ENCODE assay signal across 27 cellular contexts in genomic region chr10:54622017-54622416, GRCh38.
"Had no signal": no experiment of that assay in that cellular context is flagged by ENCODE, and none has a peak within 500 bp of the region (broad histone marks: within the 10 kb centered on the region; RNA-seq: fewer than 3 reads in every experiment).

No MANE protein-coding gene starts in this region.

- H3K4me3 ChIP-seq: body of pancreas, cardiac muscle cell, heart right ventricle, lower lobe of right lung, suprapubic skin, transverse colon had no signal

- H3K9me3 ChIP-seq: body of pancreas, heart right ventricle, lower lobe of right lung, suprapubic skin, transverse colon had no signal

- H3K27ac ChIP-seq: body of pancreas, cardiac muscle cell, heart right ventricle, lower lobe of right lung, suprapubic skin, transverse colon had no signal

- ATAC-seq: activated CD4-positive, alpha-beta T cell treated with anti-CD3 and anti-CD28 coated beads for 36 hours; body of pancreas; heart right ventricle; left cardiac atrium; lower lobe of right lung; sciatic nerve; stimulated activated effector memory CD8-positive, alpha-beta T cell treated with anti-CD3 and anti-CD28 coated beads, Interleukin-12 subunit alpha, Interleukin-12 subunit beta, amount 100 ng/mL, for 72 hours; stimulated activated naive CD8-positive, alpha-beta T cell treated with anti-CD3 and anti-CD28 coated beads, Interleukin-15, amount 100 ng/mL, for 72 hours had no signal

- DNase-seq: activated B cell treated with CpG ODN at 0.5 μM for 24 hours; activated CD4-positive, alpha-beta T cell treated with anti-CD3 and anti-CD28 coated beads for 36 hours; activated CD4-positive, alpha-beta T cell treated with anti-CD3 and anti-CD28 coated beads, Interleukin-2, amount 50 U/mL, for 4 hours; activated CD8-positive, alpha-beta memory T cell treated with anti-CD3 and anti-CD28 coated beads for 24 hours; activated CD8-positive, alpha-beta memory T cell treated with anti-CD3 and anti-CD28 coated beads, Interleukin-2, amount 50 U/mL, for 48 hours; activated effector memory CD4-positive, alpha-beta T cell treated with anti-CD3 and anti-CD28 coated beads, Interleukin-2, amount 50 U/mL, for 16 hours; activated naive CD4-positive, alpha-beta T cell treated with anti-CD3 and anti-CD28 coated beads, Interleukin-2, amount 10 ng/mL, durations not matched to agents 7 days and 5 days; activated T-cell treated with anti-CD3 and anti-CD28 coated beads, Interleukin-2, amount 50 U/mL, for 48 hours; anterior cingulate cortex; body of pancreas; cortex of kidney; erythroblast; foreskin fibroblast; heart right ventricle; islet precursor cell; left cardiac atrium; lower lobe of right lung; naive B cell; small intestine; stimulated activated CD4-positive, alpha-beta T cell treated with anti-CD3 and anti-CD28 coated beads, Interleukin-2, amount 100 ng/mL, for 24 hours; stimulated activated naive CD8-positive, alpha-beta T cell treated with anti-CD3 and anti-CD28 coated beads, Interleukin-15, amount 100 ng/mL, for 72 hours; transverse colon had no signal

- H3K27me3 ChIP-seq: body of pancreas, cardiac muscle cell, heart right ventricle, suprapubic skin, transverse colon had no signal

- FAIRE-seq: urothelium cell line had no signal

- H3K4me1 ChIP-seq: body of pancreas, heart right ventricle, lower lobe of right lung, suprapubic skin, transverse colon had no signal

- H3K36me3 ChIP-seq: cardiac muscle cell, heart right ventricle, lower lobe of right lung, suprapubic skin, transverse colon had no signal
